ENCODE assay signal across 11 cellular contexts in the genomic region with DNA sequence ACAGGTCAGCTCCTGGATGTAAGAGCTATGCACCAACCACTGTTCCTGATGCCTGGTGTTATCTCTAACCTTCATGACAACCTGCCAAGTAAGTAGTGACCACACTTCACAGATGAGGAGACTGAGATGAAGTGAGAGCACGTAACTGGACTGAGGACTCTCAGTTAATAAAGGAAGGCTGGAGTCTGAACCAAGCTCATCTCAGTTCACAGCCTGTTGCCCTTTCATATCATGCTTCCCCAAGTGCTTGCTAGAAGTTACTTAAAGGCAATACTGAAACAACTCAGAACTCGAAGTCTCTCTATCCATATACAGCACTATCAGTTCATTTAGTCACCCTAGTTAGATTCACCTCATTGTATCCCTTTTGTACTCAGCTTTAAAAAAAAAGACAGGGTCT.
A peak's percentile ranks its signal among the peaks of the same experiment; 100 is the strongest.
DNase-seq lines count a peak whose midpoint lies in the region; ATAC-seq, FAIRE-seq and TF ChIP-seq lines count a peak whose summit lies in the region.
"Had no signal": no experiment of that assay in that cellular context is flagged by ENCODE, and none has a peak within 500 bp of the region (broad histone marks: within the 10 kb centered on the region; RNA-seq: fewer than 3 reads in every experiment).

No MANE protein-coding gene starts in this region.

- FAIRE-seq in GM12892 (lab: Jason Lieb, UNC), result peak; percentile 96
- FAIRE-seq: astrocyte had no signal

- in situ Hi-C loops in KBM-7 (cut with MboI; ENCODE audit: low pct_unique_long_range_greater_than_20kb, low sequenced_read_pairs), result loop anchor here (25.0 kb wide), 1 partner anchor 206 kb away; no protein-coding TSS in a partner anchor

- no peak for TF ChIP-seq POLR2A in GM12892 (IDR thresholded peaks at IDR 0.05; ENCODE audit: low read depth, low read length)

- DNase-seq in GM12892 (ENCODE audit: insufficient read length) (no peak), KBM-7 (no peak), NCI-H2171 (lab: John Stamatoyannopoulos, UW) (no peak), cardiac septum (ENCODE audit: low spot score) (no peak), H4 (ENCODE audit: low spot score) (no peak)
- DNase-seq: activated CD8-positive, alpha-beta memory T cell treated with anti-CD3 and anti-CD28 coated beads for 24 hours; left colon had no signal

- intact Hi-C loops in cardiac septum (cut with DNase I), result no loop called here

- ATAC-seq in GM19395 (IDR thresholded peaks at IDR 0.05; ENCODE audit: unreplicated experiment) (peak; percentile 86), HG02852 (IDR thresholded peaks at IDR 0.05; ENCODE audit: unreplicated experiment) (peak; percentile 80), HG03575 (IDR thresholded peaks at IDR 0.05; ENCODE audit: extremely low read depth, insufficient number of reproducible peaks, low FRiP score, unreplicated experiment) (peak; percentile 42)
